ENCODE assay signal across 8 cellular contexts in genomic region chr11:6612816-6613136, GRCh38. TPM values are rescaled to one million over a fixed set of nuclear protein-coding genes. Genes with fewer than 3 reads are reported as not detected.
A peak's percentile ranks its signal among the peaks of the same experiment; 100 is the strongest.
DNase-seq lines count a peak whose midpoint lies in the region; ATAC-seq and TF ChIP-seq lines count a peak whose summit lies in the region.

No MANE protein-coding gene starts in this region.

- CTCF ChIA-PET in activated CD4-positive, alpha-beta memory T cell treated with anti-CD3 and anti-CD28 coated beads, Interleukin-2, amount 10 ng/mL, durations not matched to agents 7 days and 5 days (lab: Charles Lee) = interaction anchor here (0.7 to 3.1 kb wide), 11 partner anchors 8 to 234 kb away, joined by 3 to 30 read pairs (median 3); partner anchors contain the start of genes ARFIP2, ILK, MRPL17 and RRP8

- peaks cover 53% of the 10 kb centered on the region for H3K36me3 Mint-ChIP-seq in HFFc6 (ENCODE audit: low read depth)
- peaks cover 55% of the 10 kb centered on the region for H3K36me3 Mint-ChIP-seq in activated CD4-positive, alpha-beta memory T cell treated with anti-CD3 and anti-CD28 coated beads, Interleukin-2, amount 10 ng/mL, durations not matched to agents 7 days and 5 days (ENCODE audit: low read depth)

- H3K4me1 Mint-ChIP-seq in HFFc6 (ENCODE audit: low read depth) = peaks cover 37% of the 10 kb centered on the region
- H3K4me1 Mint-ChIP-seq in activated CD4-positive, alpha-beta memory T cell treated with anti-CD3 and anti-CD28 coated beads, Interleukin-2, amount 10 ng/mL, durations not matched to agents 7 days and 5 days = peaks cover 43% of the 10 kb centered on the region

- POLR2A ChIA-PET in activated CD4-positive, alpha-beta memory T cell treated with anti-CD3 and anti-CD28 coated beads, Interleukin-2, amount 10 ng/mL, durations not matched to agents 7 days and 5 days (lab: Charles Lee) = interaction anchor here (0.8 to 3.6 kb wide), 16 partner anchors 9 to 923 kb away, joined by 3 to 37 read pairs (median 4); partner anchors contain the start of genes APBB1, ARFIP2, ILK and MRPL17

- no peaks in the 10 kb centered on the region for H3K27me3 ChIP-seq in muscle layer of duodenum (ENCODE audit: low read depth, low read length)

- peak overlapping the region; percentile 99 for H3K27ac ChIP-seq in cingulate gyrus (ENCODE audit: low read depth, low read length)
- H3K27ac ChIP-seq in muscle layer of duodenum (ENCODE audit: low read length) = peak overlapping the region; percentile 97

- peaks cover 27 to 52% of the 10 kb centered on the region in 2 donors for H3K4me1 ChIP-seq in muscle layer of duodenum (ENCODE audit: control insufficient read depth in 1 of 2, insufficient read depth in 2 of 2, low read length in 2 of 2)

- peak; percentile 21 for ATAC-seq in GM18502 (IDR thresholded peaks at IDR 0.05; ENCODE audit: poor library complexity, unreplicated experiment)

- no peaks in the 10 kb centered on the region for H3K9me3 Mint-ChIP-seq in HFFc6
- no peaks in the 10 kb centered on the region for H3K9me3 Mint-ChIP-seq in activated CD4-positive, alpha-beta memory T cell treated with anti-CD3 and anti-CD28 coated beads, Interleukin-2, amount 10 ng/mL, durations not matched to agents 7 days and 5 days

- peaks cover 56 to 63% of the 10 kb centered on the region in 2 donors for H3K36me3 ChIP-seq in muscle layer of duodenum (ENCODE audit: control insufficient read depth in 1 of 2, insufficient read depth in 2 of 2, low read length in 2 of 2)

- no peak for DNase-seq in HFFc6
- peak; percentile 56 to 58 for DNase-seq in NCI-H1930 (lab: John Stamatoyannopoulos, UW)
- no peak for DNase-seq in AG08396 (ENCODE audit: low spot score)
- DNase-seq in AG20443 (ENCODE audit: low spot score) = no peak
- DNase-seq in activated CD4-positive, alpha-beta memory T cell treated with anti-CD3 and anti-CD28 coated beads, Interleukin-2, amount 10 ng/mL, durations not matched to agents 7 days and 5 days = no peak

- no peaks in the 10 kb centered on the region for H3K9me3 ChIP-seq in muscle layer of duodenum (ENCODE audit: control insufficient read depth in 1 of 2, low read length in 2 of 2)

- H3K27ac Mint-ChIP-seq in HFFc6 = no peak overlapping the region
- no peak overlapping the region for H3K27ac Mint-ChIP-seq in activated CD4-positive, alpha-beta memory T cell treated with anti-CD3 and anti-CD28 coated beads, Interleukin-2, amount 10 ng/mL, durations not matched to agents 7 days and 5 days

- TF ChIP-seq CTCF in HFFc6 (IDR thresholded peaks at IDR 0.05) = peak; percentile 70

- H3K27me3 Mint-ChIP-seq in HFFc6 (ENCODE audit: insufficient read depth) = peaks cover 2% of the 10 kb centered on the region
- no peaks in the 10 kb centered on the region for H3K27me3 Mint-ChIP-seq in activated CD4-positive, alpha-beta memory T cell treated with anti-CD3 and anti-CD28 coated beads, Interleukin-2, amount 10 ng/mL, durations not matched to agents 7 days and 5 days

- H3K4me3 ChIP-seq in muscle layer of duodenum (ENCODE audit: low read depth in 1 of 2, low read length in 2 of 2) = peak overlapping the region; percentile 60 to 62

- no peak overlapping the region for H3K4me3 Mint-ChIP-seq in HFFc6
- no peak overlapping the region for H3K4me3 Mint-ChIP-seq in activated CD4-positive, alpha-beta memory T cell treated with anti-CD3 and anti-CD28 coated beads, Interleukin-2, amount 10 ng/mL, durations not matched to agents 7 days and 5 days

RNA-seq across cellular contexts. Expression of gene TAF10, which starts 0.8 kb away (rescaled TPM):
- 100 to 1,000 TPM; 148 to 205 (median 192) TPM for total RNA-seq in HFFc6 (2021; fragmentation: NEBNext Ultra II Directional; extraction: Animal tissue kit (Norgen Biotek cat#: 25700))
- 100 to 1,000 TPM; 159 to 161 TPM for total RNA-seq in activated CD4-positive, alpha-beta memory T cell treated with anti-CD3 and anti-CD28 coated beads, Interleukin-2, amount 10 ng/mL, durations not matched to agents 7 days and 5 days

RNA-seq across cellular contexts. Expression of gene TPP1, which starts 6.4 kb away (rescaled TPM):
- total RNA-seq in HFFc6 (2021; fragmentation: NEBNext Ultra II Directional; extraction: Animal tissue kit (Norgen Biotek cat#: 25700)) = 10 to 100 TPM; 50.1 to 61.7 (median 54.1) TPM
- total RNA-seq in activated CD4-positive, alpha-beta memory T cell treated with anti-CD3 and anti-CD28 coated beads, Interleukin-2, amount 10 ng/mL, durations not matched to agents 7 days and 5 days = 100 to 1,000 TPM; 130 to 131 TPM

RNA-seq across cellular contexts. Expression of gene ILK, which starts 9.2 kb away (rescaled TPM):
- 100 to 1,000 TPM; 195 to 245 (median 223) TPM for total RNA-seq in HFFc6 (2021; fragmentation: NEBNext Ultra II Directional; extraction: Animal tissue kit (Norgen Biotek cat#: 25700))
- total RNA-seq in activated CD4-positive, alpha-beta memory T cell treated with anti-CD3 and anti-CD28 coated beads, Interleukin-2, amount 10 ng/mL, durations not matched to agents 7 days and 5 days = 100 to 1,000 TPM; 135 to 138 TPM

RNA-seq across cellular contexts. Expression of gene RRP8, which starts 9.4 kb away (rescaled TPM):
- 10 to 100 TPM; 18.5 to 26.7 (median 20.2) TPM for total RNA-seq in HFFc6 (2021; fragmentation: NEBNext Ultra II Directional; extraction: Animal tissue kit (Norgen Biotek cat#: 25700))
- total RNA-seq in activated CD4-positive, alpha-beta memory T cell treated with anti-CD3 and anti-CD28 coated beads, Interleukin-2, amount 10 ng/mL, durations not matched to agents 7 days and 5 days = 10 to 100 TPM; 21.8 to 24.4 TPM

RNA-seq across cellular contexts. Expression of gene DCHS1, which starts 42.8 kb away (rescaled TPM):
- 1 to 10 TPM; 1.4 to 2.8 (median 2.3) TPM for total RNA-seq in HFFc6 (2021; fragmentation: NEBNext Ultra II Directional; extraction: Animal tissue kit (Norgen Biotek cat#: 25700))
- total RNA-seq in activated CD4-positive, alpha-beta memory T cell treated with anti-CD3 and anti-CD28 coated beads, Interleukin-2, amount 10 ng/mL, durations not matched to agents 7 days and 5 days = under 1 TPM; 0.23 to 0.25 TPM

Comparison
In these comparisons a context has a peak if more than half of its experiments do, and no peak if none do; other contexts are left out.
1. DNase-seq: peak in NCI-H1930 (2 of 2); none in HFFc6 (single experiment), AG08396 (single experiment), AG20443 (single experiment) and activated CD4-positive, alpha-beta memory T cell treated with anti-CD3 and anti-CD28 coated beads, Interleukin-2, amount 10 ng/mL, durations not matched to agents 7 days and 5 days (single experiment).